ENCODE assay signal across 8 cellular contexts in genomic region chr10:32054087-32054486, GRCh38. TPM values are rescaled to one million over a fixed set of nuclear protein-coding genes. Genes with fewer than 3 reads are reported as not detected.
DNase-seq lines count a peak whose midpoint lies in the region; ATAC-seq lines count a peak whose summit lies in the region.

No MANE protein-coding gene starts in this region.

- H3K9me3 ChIP-seq in iPS-15b (ENCODE audit: control insufficient read depth, insufficient read depth, low read length) (no peaks in the 10 kb centered on the region), skeletal muscle tissue (ENCODE audit: control insufficient read depth in 3 of 3, low read length in 3 of 3) (no peaks in the 10 kb centered on the region)

- H3K9me3 Mint-ChIP-seq in activated T-helper 1 cell treated with anti-CD3 and anti-CD28 coated beads, Interleukin-12 subunit alpha, Interleukin-12 subunit beta, Interleukin-2, Interleukin-4 antibody, amounts not matched to agents 30 ng/mL and 10 ng/mL and 1 ng/mL, durations not matched to agents 14 hours and 24 hours and 36 hours: no peaks in the 10 kb centered on the region

- H3K36me3 Mint-ChIP-seq in activated T-helper 1 cell treated with anti-CD3 and anti-CD28 coated beads, Interleukin-12 subunit alpha, Interleukin-12 subunit beta, Interleukin-2, Interleukin-4 antibody, amounts not matched to agents 30 ng/mL and 10 ng/mL and 1 ng/mL, durations not matched to agents 14 hours and 24 hours and 36 hours (ENCODE audit: low read depth): peaks cover 24% of the 10 kb centered on the region

- no peak for ATAC-seq in GM21737 (IDR thresholded peaks at IDR 0.05; ENCODE audit: unreplicated experiment)

- H3K4me1 ChIP-seq in iPS-15b (ENCODE audit: control insufficient read depth, insufficient read depth, low read length): peaks cover 30% of the 10 kb centered on the region
- peaks cover 22 to 31% (median 28%) of the 10 kb centered on the region in 3 donors for H3K4me1 ChIP-seq in skeletal muscle tissue (ENCODE audit: control insufficient read depth in 3 of 3, insufficient read depth in 3 of 3, low read length in 3 of 3)

- intact Hi-C loops in activated T-helper 1 cell treated with anti-CD3 and anti-CD28 coated beads, Interleukin-12 subunit alpha, Interleukin-12 subunit beta, Interleukin-2, Interleukin-4 antibody, amounts not matched to agents 30 ng/mL and 10 ng/mL and 1 ng/mL, durations not matched to agents 14 hours and 24 hours and 36 hours (cut with micrococcal nuclease): loop anchor here (2.0 to 10.0 kb wide), 3 partner anchors 37 to 391 kb away; partner anchors contain the start of gene CCDC7

- H3K27ac ChIP-seq in skeletal muscle tissue (ENCODE audit: low read depth, low read length): peak overlapping the region; percentile 10

- DNase-seq in CD1c-positive myeloid dendritic cell (ENCODE audit: extremely low spot score): peak; percentile 33
- DNase-seq in HT-29 (ENCODE audit: low spot score): peak; percentile 52
- no peak for DNase-seq in activated T-helper 1 cell treated with anti-CD3 and anti-CD28 coated beads, Interleukin-12 subunit alpha, Interleukin-12 subunit beta, Interleukin-2, Interleukin-4 antibody, amounts not matched to agents 30 ng/mL and 10 ng/mL and 1 ng/mL, durations not matched to agents 14 hours and 24 hours and 36 hours (ENCODE audit: low spot score)
- no peak for DNase-seq in NCI-H2107 (lab: John Stamatoyannopoulos, UW)
- no peak for DNase-seq in T-helper 9 cell

- H3K4me3 ChIP-seq in iPS-15b (ENCODE audit: low read depth, low read length) (peak overlapping the region; percentile 87), skeletal muscle tissue (ENCODE audit: low read length in 3 of 3) (peak overlapping the region; percentile 92 to 97 (median 95))

- no peaks in the 10 kb centered on the region for H3K36me3 ChIP-seq in iPS-15b (ENCODE audit: control insufficient read depth, insufficient read depth, low read length)
- H3K36me3 ChIP-seq in skeletal muscle tissue (ENCODE audit: control insufficient read depth in 3 of 3, insufficient read depth in 3 of 3, low read length in 3 of 3): no peaks in the 10 kb centered on the region

- peak overlapping the region; percentile 94 for H3K4me3 Mint-ChIP-seq in activated T-helper 1 cell treated with anti-CD3 and anti-CD28 coated beads, Interleukin-12 subunit alpha, Interleukin-12 subunit beta, Interleukin-2, Interleukin-4 antibody, amounts not matched to agents 30 ng/mL and 10 ng/mL and 1 ng/mL, durations not matched to agents 14 hours and 24 hours and 36 hours

- H3K4me1 Mint-ChIP-seq in activated T-helper 1 cell treated with anti-CD3 and anti-CD28 coated beads, Interleukin-12 subunit alpha, Interleukin-12 subunit beta, Interleukin-2, Interleukin-4 antibody, amounts not matched to agents 30 ng/mL and 10 ng/mL and 1 ng/mL, durations not matched to agents 14 hours and 24 hours and 36 hours (ENCODE audit: low read depth): peaks cover 60% of the 10 kb centered on the region

- H3K27ac Mint-ChIP-seq in activated T-helper 1 cell treated with anti-CD3 and anti-CD28 coated beads, Interleukin-12 subunit alpha, Interleukin-12 subunit beta, Interleukin-2, Interleukin-4 antibody, amounts not matched to agents 30 ng/mL and 10 ng/mL and 1 ng/mL, durations not matched to agents 14 hours and 24 hours and 36 hours: peak overlapping the region; percentile 92

- H3K27me3 Mint-ChIP-seq in activated T-helper 1 cell treated with anti-CD3 and anti-CD28 coated beads, Interleukin-12 subunit alpha, Interleukin-12 subunit beta, Interleukin-2, Interleukin-4 antibody, amounts not matched to agents 30 ng/mL and 10 ng/mL and 1 ng/mL, durations not matched to agents 14 hours and 24 hours and 36 hours (ENCODE audit: insufficient read depth): no peaks in the 10 kb centered on the region

- H3K9ac ChIP-seq in iPS-15b (ENCODE audit: low read depth, low read length) (no peak overlapping the region), skeletal muscle tissue (ENCODE audit: low read depth in 1 of 3, low read length in 3 of 3) (peak overlapping the region; percentile 89 to 92 (median 92))

- H3K27me3 ChIP-seq in iPS-15b (ENCODE audit: control insufficient read depth, insufficient read depth, low read length) (peaks cover 6% of the 10 kb centered on the region), skeletal muscle tissue (ENCODE audit: control insufficient read depth in 3 of 3, insufficient read depth in 3 of 3, low read length in 3 of 3) (no peaks in the 10 kb centered on the region)

RNA-seq across cellular contexts. Expression of gene KIF5B, which starts 2.1 kb away (rescaled TPM):
- total RNA-seq in HT-29 (2014; rRNA removed; shearing (Covaris generic)): 51.0 TPM in 2 replicates
- 80.7 and 83.4 TPM in 2 replicates for total RNA-seq in activated T-helper 1 cell treated with anti-CD3 and anti-CD28 coated beads, Interleukin-12 subunit alpha, Interleukin-12 subunit beta, Interleukin-2, Interleukin-4 antibody, amounts not matched to agents 30 ng/mL and 10 ng/mL and 1 ng/mL, durations not matched to agents 14 hours and 24 hours and 36 hours
- total RNA-seq in skeletal muscle tissue: 52.2 TPM

Comparison
In these comparisons a context has a peak if more than half of its experiments do, and no peak if none do; other contexts are left out.
1. DNase-seq: peak in CD1c-positive myeloid dendritic cell (single experiment) and HT-29 (single experiment); none in activated T-helper 1 cell treated with anti-CD3 and anti-CD28 coated beads, Interleukin-12 subunit alpha, Interleukin-12 subunit beta, Interleukin-2, Interleukin-4 antibody, amounts not matched to agents 30 ng/mL and 10 ng/mL and 1 ng/mL, durations not matched to agents 14 hours and 24 hours and 36 hours (single experiment), NCI-H2107 (single experiment) and T-helper 9 cell (single experiment).